9 cellular contexts compared by ENCODE assay signal in the genomic region with DNA sequence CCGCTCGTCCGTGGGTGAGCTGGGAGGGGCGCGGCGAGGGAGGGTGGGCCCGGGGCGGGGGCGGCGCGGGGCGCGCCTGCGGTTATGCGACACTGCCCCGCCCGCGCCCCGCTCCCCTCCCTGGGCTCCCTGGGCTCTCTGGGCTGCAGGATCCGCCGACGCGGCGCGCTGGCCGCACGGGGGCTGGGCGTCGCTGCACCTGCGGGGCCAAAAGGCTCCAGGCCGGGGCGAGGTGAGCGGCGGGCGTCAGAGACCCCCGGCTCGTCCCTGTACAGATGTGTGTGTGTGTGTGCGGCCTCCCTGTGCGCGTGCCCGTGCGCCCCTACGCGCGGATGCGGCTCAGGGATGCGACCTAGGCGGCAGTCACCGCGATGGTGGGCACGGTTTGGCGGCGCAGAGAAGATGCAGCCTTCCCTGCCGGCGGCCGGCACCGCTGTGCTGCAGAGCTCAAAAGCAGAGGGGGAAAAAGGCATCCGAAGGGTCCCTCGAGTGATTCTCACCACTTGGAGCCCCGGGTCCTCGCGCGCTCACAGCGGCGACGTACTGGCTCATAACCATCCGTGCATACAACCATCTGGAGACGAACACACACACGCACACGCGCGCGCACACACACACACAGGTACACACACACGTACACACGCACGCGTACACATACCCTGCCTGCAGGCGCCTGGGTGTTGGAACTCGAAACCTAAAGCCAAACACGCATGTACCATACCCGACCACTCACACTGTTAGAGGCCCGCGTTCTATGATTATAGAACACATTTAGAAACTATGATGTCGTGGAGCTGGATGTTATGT. TPM values are rescaled to one million over a fixed set of nuclear protein-coding genes. Genes with fewer than 3 reads are reported as not detected.
DNase-seq lines count a peak whose midpoint lies in the region; ATAC-seq lines count a peak whose summit lies in the region.
"Had no signal": no experiment of that assay in that cellular context is flagged by ENCODE, and none has a peak within 500 bp of the region (broad histone marks: within the 10 kb centered on the region; RNA-seq: fewer than 3 reads in every experiment).

No MANE protein-coding gene starts in this region.

- H3K36me3 Mint-ChIP-seq in effector memory CD8-positive, alpha-beta T cell (ENCODE audit: insufficient read depth): no peaks in the 10 kb centered on the region

- H3K4me3 Mint-ChIP-seq in effector memory CD8-positive, alpha-beta T cell: peak overlapping the region; percentile 46 to 50

- peaks cover 65 to 73% of the 10 kb centered on the region in 2 donors for H3K27me3 Mint-ChIP-seq in effector memory CD8-positive, alpha-beta T cell

- H3K27ac Mint-ChIP-seq in effector memory CD8-positive, alpha-beta T cell: no peak overlapping the region

- DNase-seq in DMS79 treated with DMSO at 0.1 percent for 48 hours (lab: John Stamatoyannopoulos, UW) (peak; percentile 51), NCI-H2227 (lab: John Stamatoyannopoulos, UW; ENCODE audit: unreplicated experiment) (peak; percentile 64), occipital lobe (lab: John Stamatoyannopoulos, UW) (peak; percentile 43), NCI-H2029 (lab: John Stamatoyannopoulos, UW) (no peak), OCI-M1 (lab: John Stamatoyannopoulos, UW) (no peak), NCI-H2171 treated with DMSO at 0.1 percent for 48 hours (lab: John Stamatoyannopoulos, UW) (no peak)
- no peak for DNase-seq in effector memory CD8-positive, alpha-beta T cell
- DNase-seq: foreskin melanocyte had no signal

- H3K9me3 Mint-ChIP-seq in effector memory CD8-positive, alpha-beta T cell: no peaks in the 10 kb centered on the region

- no peak for ATAC-seq in effector memory CD8-positive, alpha-beta T cell (replicated peaks)
- ATAC-seq in GM21723 (IDR thresholded peaks at IDR 0.05; ENCODE audit: unreplicated experiment): no peak

- peaks cover 0 to 3% of the 10 kb centered on the region in 2 donors for H3K4me1 Mint-ChIP-seq in effector memory CD8-positive, alpha-beta T cell (ENCODE audit: low read depth in 2 of 2)

RNA-seq across cellular contexts. Expression of gene ATP8A2, which starts 0.7 kb away (rescaled TPM):
- 47.3 TPM for total RNA-seq in occipital lobe

Comparison
In these comparisons a context has a peak if more than half of its experiments do, and no peak if none do; other contexts are left out.
1. DNase-seq: peak in DMS79 treated with DMSO at 0.1 percent for 48 hours (single experiment), NCI-H2227 (single experiment) and occipital lobe (single experiment); none in effector memory CD8-positive, alpha-beta T cell (0 of 3), NCI-H2029 (single experiment), OCI-M1 (single experiment) and NCI-H2171 treated with DMSO at 0.1 percent for 48 hours (single experiment).